In genomic region chr3:37545479-37545878, GRCh38 we compare ENCODE assay signal across 24 cellular contexts.
A peak's percentile ranks its signal among the peaks of the same experiment; 100 is the strongest.
DNase-seq lines count a peak whose midpoint lies in the region; ATAC-seq and TF ChIP-seq lines count a peak whose summit lies in the region.
"Had no signal": no experiment of that assay in that cellular context is flagged by ENCODE, and none has a peak within 500 bp of the region (broad histone marks: within the 10 kb centered on the region; RNA-seq: fewer than 3 reads in every experiment).

No MANE protein-coding gene starts in this region.

- H3K4me3 Mint-ChIP-seq in Caco-2 (ENCODE audit: unreplicated experiment) (no peak overlapping the region), neural crest cell (no peak overlapping the region)
- H3K4me3 Mint-ChIP-seq: activated CD4-positive, alpha-beta T cell treated with anti-CD3 and anti-CD28 coated beads, Interleukin-2, amount 10 ng/mL, durations not matched to agents 7 days and 5 days; activated T-cell treated with anti-CD3 and anti-CD28 coated beads, Interleukin-2, amount 50 U/mL, for 4 hours; memory B cell; stimulated activated naive CD8-positive, alpha-beta T cell treated with anti-CD3 and anti-CD28 coated beads, Interleukin-15, amount 100 ng/mL, for 72 hours had no signal

- H3K27ac ChIP-seq in WERI-Rb-1 (peak overlapping the region; percentile 21; the same call in 1 of the 2 replicates), gastroesophageal sphincter (peak overlapping the region in 3 of 4 donors; percentile 56 to 76 (median 63))
- H3K27ac ChIP-seq: BLaER1 treated with 17β-estradiol and CSF1 and Interleukin-3, amounts not matched to agents 10 nM and 100 nM; body of pancreas; upper lobe of left lung had no signal

- H3K4me1 Mint-ChIP-seq in Caco-2 (ENCODE audit: low read depth, unreplicated experiment) (peaks cover 11% of the 10 kb centered on the region), neural crest cell (peaks cover 23% of the 10 kb centered on the region)
- H3K4me1 Mint-ChIP-seq: activated CD4-positive, alpha-beta T cell treated with anti-CD3 and anti-CD28 coated beads, Interleukin-2, amount 10 ng/mL, durations not matched to agents 7 days and 5 days; memory B cell had no signal

- no peak for DNase-seq in Caco-2
- DNase-seq in WERI-Rb-1: no peak
- DNase-seq in neural crest cell (ENCODE audit: low read depth, low spot score): no peak
- DNase-seq in central memory CD4-positive, alpha-beta T cell: no peak
- no peak for DNase-seq in AG20443 (ENCODE audit: low spot score)
- DNase-seq in SW480 (ENCODE audit: low spot score): no peak
- DNase-seq: activated CD4-positive, alpha-beta T cell treated with anti-CD3 and anti-CD28 coated beads, Interleukin-2, amount 10 ng/mL, durations not matched to agents 7 days and 5 days; activated gamma-delta T cell treated with Interleukin-2 at 50 U/mL for 16 hours; activated T-cell treated with anti-CD3 and anti-CD28 coated beads, Interleukin-2, amount 50 U/mL, for 4 hours; body of pancreas; COR-L47; DMS79 treated with DMSO at 0.1 percent for 48 hours; GF-D8; KG1; MM.1S; NCI-H2029 treated with DMSO at 0.1 percent for 48 hours; NCI-H69; stimulated activated naive CD8-positive, alpha-beta T cell treated with anti-CD3 and anti-CD28 coated beads, Interleukin-15, amount 100 ng/mL, for 72 hours; T-helper 2 cell had no signal

- CTCF ChIA-PET in Caco-2 (lab: Charles Lee): interaction anchor here (0.6 kb wide), 1 partner anchor 234 kb away, joined by 5 read pairs; no protein-coding TSS in a partner anchor

- H3K27ac Mint-ChIP-seq in Caco-2 (ENCODE audit: unreplicated experiment) (peak overlapping the region; percentile 23), neural crest cell (ENCODE audit: unreplicated experiment) (peak overlapping the region; percentile 60)
- H3K27ac Mint-ChIP-seq: activated CD4-positive, alpha-beta T cell treated with anti-CD3 and anti-CD28 coated beads, Interleukin-2, amount 10 ng/mL, durations not matched to agents 7 days and 5 days; memory B cell had no signal

- H3K9me3 Mint-ChIP-seq in Caco-2 (ENCODE audit: unreplicated experiment): no peaks in the 10 kb centered on the region
- H3K9me3 Mint-ChIP-seq in neural crest cell: no peaks in the 10 kb centered on the region
- H3K9me3 Mint-ChIP-seq: activated CD4-positive, alpha-beta T cell treated with anti-CD3 and anti-CD28 coated beads, Interleukin-2, amount 10 ng/mL, durations not matched to agents 7 days and 5 days; activated T-cell treated with anti-CD3 and anti-CD28 coated beads, Interleukin-2, amount 50 U/mL, for 4 hours; memory B cell; stimulated activated naive CD8-positive, alpha-beta T cell treated with anti-CD3 and anti-CD28 coated beads, Interleukin-15, amount 100 ng/mL, for 72 hours had no signal

- BruUV-seq in Caco-2 (replicated peaks; lab: Mats Ljungman, UMichigan): no TSS peak

- H3K4me3 ChIP-seq in Caco-2 (ENCODE audit: low read depth, low read length) (no peak overlapping the region), WERI-Rb-1 (ENCODE audit: low read depth, low read length) (no peak overlapping the region), gastroesophageal sphincter (no peak overlapping the region)
- H3K4me3 ChIP-seq: BLaER1 treated with 17β-estradiol and CSF1 and Interleukin-3, amounts not matched to agents 10 nM and 100 nM; body of pancreas; upper lobe of left lung had no signal

- H3K36me3 ChIP-seq in Caco-2 (ENCODE audit: control insufficient read depth, insufficient read depth, low read length) (no peaks in the 10 kb centered on the region), WERI-Rb-1 (no peaks in the 10 kb centered on the region), gastroesophageal sphincter (peaks cover 0 to 49% of the 10 kb centered on the region in 2 donors)
- H3K36me3 ChIP-seq: upper lobe of left lung had no signal

- 64 to 75% methylated on average over 5 of the region's 7 CpGs for WGBS in gastroesophageal sphincter (ENCODE audit: low coverage in 1 of 2), 2 donors

- H3K27me3 Mint-ChIP-seq in Caco-2 (ENCODE audit: insufficient read depth, unreplicated experiment) (no peaks in the 10 kb centered on the region), neural crest cell (ENCODE audit: low read depth) (no peaks in the 10 kb centered on the region)
- H3K27me3 Mint-ChIP-seq: memory B cell; stimulated activated naive CD8-positive, alpha-beta T cell treated with anti-CD3 and anti-CD28 coated beads, Interleukin-15, amount 100 ng/mL, for 72 hours had no signal

- no peaks in the 10 kb centered on the region for H3K9me3 ChIP-seq in Caco-2
- H3K9me3 ChIP-seq in WERI-Rb-1 (ENCODE audit: severe bottlenecking): no peaks in the 10 kb centered on the region
- no peaks in the 10 kb centered on the region for H3K9me3 ChIP-seq in gastroesophageal sphincter
- H3K9me3 ChIP-seq: BLaER1 treated with 17β-estradiol and CSF1 and Interleukin-3, amounts not matched to agents 10 nM and 100 nM; body of pancreas; upper lobe of left lung had no signal

- POLR2A ChIA-PET in Caco-2 (lab: Charles Lee): no interaction called here

- H3K27me3 ChIP-seq in Caco-2 (replicated peaks; ENCODE audit: control insufficient read depth, insufficient read depth, low read length) (no peaks in the 10 kb centered on the region), WERI-Rb-1 (ENCODE audit: insufficient read depth, low read depth, severe bottlenecking) (no peaks in the 10 kb centered on the region), gastroesophageal sphincter (no peaks in the 10 kb centered on the region)
- H3K27me3 ChIP-seq: BLaER1 treated with 17β-estradiol and CSF1 and Interleukin-3, amounts not matched to agents 10 nM and 100 nM; body of pancreas; upper lobe of left lung had no signal

- intact Hi-C loops in Caco-2 (cut with micrococcal nuclease; ENCODE audit: unreplicated experiment): loop anchor here (5.0 kb wide), 1 partner anchor 78 kb away; no protein-coding TSS in a partner anchor

- ATAC-seq in gastroesophageal sphincter (no peak), GM21390 (IDR thresholded peaks at IDR 0.05; ENCODE audit: unreplicated experiment) (no peak)
- ATAC-seq: activated T-cell treated with anti-CD3 and anti-CD28 coated beads, Interleukin-2, amount 50 U/mL, for 4 hours; body of pancreas; stimulated activated naive CD8-positive, alpha-beta T cell treated with anti-CD3 and anti-CD28 coated beads, Interleukin-15, amount 100 ng/mL, for 72 hours had no signal

- no peak for TF ChIP-seq EP300 in gastroesophageal sphincter (IDR thresholded peaks at IDR 0.05)

- no peak for TF ChIP-seq CTCF in Caco-2 (IDR thresholded peaks at IDR 0.05; ENCODE audit: insufficient read depth in 1 of 2, low read depth in 1 of 2, low read length in 1 of 2, severe bottlenecking in 1 of 2, unreplicated experiment in 1 of 2)
- no peak for TF ChIP-seq CTCF in WERI-Rb-1 (IDR thresholded peaks at IDR 0.05; ENCODE audit: low read depth, low read length)
- no peak for TF ChIP-seq CTCF in gastroesophageal sphincter (IDR thresholded peaks at IDR 0.05)
- TF ChIP-seq CTCF in neural crest cell (conservative IDR thresholded peaks at IDR 0.05): no peak

- H3K4me1 ChIP-seq in Caco-2 (no peaks in the 10 kb centered on the region), gastroesophageal sphincter (peaks cover 0 to 50% (median 0%) of the 10 kb centered on the region in 3 donors)
- H3K4me1 ChIP-seq: body of pancreas had no signal

- no peak for TF ChIP-seq POLR2A in gastroesophageal sphincter (IDR thresholded peaks at IDR 0.05)

- H3K36me3 Mint-ChIP-seq in Caco-2 (ENCODE audit: insufficient read depth, unreplicated experiment) (peaks cover 10% of the 10 kb centered on the region), neural crest cell (ENCODE audit: low read depth) (no peaks in the 10 kb centered on the region)
- H3K36me3 Mint-ChIP-seq: memory B cell had no signal
